7 cellular contexts compared by ENCODE assay signal in the genomic region with DNA sequence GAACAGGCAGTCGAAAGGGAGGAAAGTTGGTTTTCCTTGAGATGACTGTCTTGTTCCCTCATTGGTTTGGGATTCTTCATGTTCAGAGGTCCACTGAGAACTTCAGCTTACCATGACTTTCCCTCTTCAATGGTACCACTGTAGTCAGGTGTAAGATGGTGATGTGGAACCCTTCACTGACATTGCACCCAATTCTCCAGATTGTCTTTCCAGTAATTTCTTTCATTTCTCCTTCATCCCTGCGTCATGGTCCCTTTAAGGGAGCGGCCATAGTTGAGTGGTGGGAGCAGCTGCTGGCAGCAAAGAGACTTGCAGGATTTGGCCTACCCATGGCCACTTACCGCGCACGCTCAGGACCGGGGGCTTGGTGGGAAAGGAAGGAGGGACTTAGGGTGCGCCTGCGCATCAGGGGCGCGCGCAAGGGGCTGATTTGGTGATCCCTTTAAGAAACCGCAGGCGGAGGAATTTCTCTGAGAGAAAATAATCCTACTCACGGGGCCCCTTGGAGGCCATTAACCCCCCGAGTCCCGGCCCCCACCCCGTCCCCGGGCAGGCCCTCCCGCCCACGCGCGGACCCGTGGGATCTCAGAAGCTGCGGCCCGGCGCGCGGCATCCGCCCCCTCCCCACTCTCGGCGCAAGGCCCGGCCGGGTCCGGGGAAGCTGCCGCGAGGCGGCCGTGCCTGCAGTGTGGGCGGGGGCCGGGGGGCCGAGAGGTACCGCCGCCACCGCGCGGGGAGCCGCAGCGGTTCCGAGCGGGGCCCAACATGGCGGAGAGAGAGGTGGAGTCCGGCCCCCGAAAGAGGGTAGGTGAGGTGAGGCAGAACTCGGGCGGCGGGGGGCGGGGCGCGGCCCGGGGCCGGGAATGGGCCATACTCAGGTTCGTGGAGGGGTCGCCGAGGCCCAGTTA.
DNase-seq lines count a peak whose midpoint lies in the region; ATAC-seq and TF ChIP-seq lines count a peak whose summit lies in the region.

A gene (plus strand): TSS at position 428 of the 908 bp plus-strand sequence. CDS start 338 bp downstream, at position 766.

- H3K36me3 ChIP-seq in brain microvascular endothelial cell (replicated peaks), result no peaks in the 10 kb centered on the region

- H3K27me3 ChIP-seq in brain microvascular endothelial cell (replicated peaks), result no peaks in the 10 kb centered on the region

- DNase-seq in NCI-H2107 (lab: John Stamatoyannopoulos, UW), result peak; percentile 95
- DNase-seq in UCSD-AML1 (lab: John Stamatoyannopoulos, UW; ENCODE audit: unreplicated experiment), result peak; percentile 95
- peak; percentile 97 for DNase-seq in brain microvascular endothelial cell
- DNase-seq in skeletal muscle cell (ENCODE audit: low read depth), result peak; percentile 99

- peak within 1 kb of the TSS; percentile 94 for H3K27ac ChIP-seq in brain microvascular endothelial cell

- in situ Hi-C loops in brain microvascular endothelial cell (cut with HindIII; ENCODE audit: low pct_ligation_motif_present, low sequenced_read_pairs), result no loop called here

- peak; percentile 87 for ATAC-seq in GM18517 (IDR thresholded peaks at IDR 0.05; ENCODE audit: unreplicated experiment)
- peak; percentile 86 for ATAC-seq in HG03045 (IDR thresholded peaks at IDR 0.05; ENCODE audit: unreplicated experiment)

- H3K4me3 ChIP-seq in brain microvascular endothelial cell (ENCODE audit: low read depth, low read length) (peak within 1 kb of the TSS; percentile 89), iPS-11a (ENCODE audit: low read depth, low read length) (peak within 1 kb of the TSS; percentile 67), skeletal muscle cell (ENCODE audit: low read depth, low read length) (peak within 1 kb of the TSS; percentile 83)

- TF ChIP-seq CTCF in brain microvascular endothelial cell (IDR thresholded peaks at IDR 0.05; ENCODE audit: low read depth, low read length, missing control alignments), result peak; percentile 27

Comparison
In these comparisons a context has a peak if more than half of its experiments do, and no peak if none do; other contexts are left out.
1. Peak in every context shown above with its lines: DNase-seq, ATAC-seq, H3K4me3 ChIP-seq and H3K27ac ChIP-seq.